25 cellular contexts compared by ENCODE assay signal in genomic region chr10:63474488-63474887, GRCh38. TPM values are rescaled to one million over a fixed set of nuclear protein-coding genes. Genes with fewer than 3 reads are reported as not detected.
DNase-seq lines count a peak whose midpoint lies in the region; ATAC-seq, FAIRE-seq and TF ChIP-seq lines count a peak whose summit lies in the region.
"Had no signal": no experiment of that assay in that cellular context is flagged by ENCODE, and none has a peak within 500 bp of the region (broad histone marks: within the 10 kb centered on the region; RNA-seq: fewer than 3 reads in every experiment).

No MANE protein-coding gene starts in this region.

- in situ Hi-C loops in HepG2 (cut with HindIII; ENCODE audit: extremely low pct_ligation_motif_present, low pct_unique_long_range_greater_than_20kb), result no loop called here
- in situ Hi-C loops in K562 (cut with MboI), result no loop called here

- CTCF ChIA-PET in HepG2 (lab: Yijun Ruan, JAX; ENCODE audit: low intra/inter-chr PET ratio, low total read pairs), result no interaction called here
- CTCF ChIA-PET in K562 (lab: Yijun Ruan, JAX; ENCODE audit: low intra/inter-chr PET ratio), result no interaction called here
- CTCF ChIA-PET in activated naive CD4-positive, alpha-beta T cell treated with anti-CD3 and anti-CD28 coated beads for 36 hours (lab: Charles Lee), result no interaction called here

- peaks cover 16% of the 10 kb centered on the region for H3K4me1 Mint-ChIP-seq in progenitor cell of endocrine pancreas (ENCODE audit: low read depth)
- peaks cover 23% of the 10 kb centered on the region for H3K4me1 Mint-ChIP-seq in activated naive CD4-positive, alpha-beta T cell treated with anti-CD3 and anti-CD28 coated beads for 36 hours (ENCODE audit: low read depth)

- no peak for TF ChIP-seq CTCF in HepG2 (CRISPR knock-in tag; IDR thresholded peaks at IDR 0.05)
- TF ChIP-seq CTCF in right lobe of liver (IDR thresholded peaks at IDR 0.05), result no peak
- no peak for TF ChIP-seq CTCF in K562 (IDR thresholded peaks at IDR 0.05 in 2 of 3, conservative IDR thresholded peaks at IDR 0.05 in 1 of 3; ENCODE audit: insufficient read depth in 2 of 3, low read depth in 1 of 3, low read length in 3 of 3)
- TF ChIP-seq CTCF in progenitor cell of endocrine pancreas (IDR thresholded peaks at IDR 0.05; ENCODE audit: unreplicated experiment), result no peak

- H3K27ac ChIP-seq in HepG2 (ENCODE audit: extremely low read length, insufficient read depth, low read length) (no peak overlapping the region), right lobe of liver (no peak overlapping the region), K562 (ENCODE audit: extremely low read depth, low read depth, low read length) (no peak overlapping the region), mesendoderm (ENCODE audit: low read depth, low read length) (no peak overlapping the region)
- H3K27ac ChIP-seq: 22Rv1; BLaER1 treated with 17β-estradiol and CSF1 and Interleukin-3, amounts not matched to agents 10 nM and 100 nM had no signal

- H2AK5ac ChIP-seq in mesendoderm (ENCODE audit: low read length), result no peak overlapping the region

- no peak overlapping the region for H2BK15ac ChIP-seq in mesendoderm (replicated peaks; ENCODE audit: low read depth)

- H3K79me1 ChIP-seq in mesendoderm (ENCODE audit: low read length), result peaks cover 2% of the 10 kb centered on the region

- H2BK120ac ChIP-seq in mesendoderm (ENCODE audit: low read depth, low read length), result no peak overlapping the region

- H4K20me1 ChIP-seq in HepG2 (ENCODE audit: insufficient read depth, low read length) (peaks cover 9% of the 10 kb centered on the region; the same call in 1 of the 2 replicates), K562 (replicated peaks; ENCODE audit: control insufficient read depth, insufficient read depth, low read length) (0 out of 2 replicates have a peak, but pooled peaks cover 3% of the 10 kb centered on the region)

- ATAC-seq in HepG2, result no peak
- no peak for ATAC-seq in right lobe of liver
- no peak for ATAC-seq in K562
- no peak for ATAC-seq in HG03108 (IDR thresholded peaks at IDR 0.05; ENCODE audit: unreplicated experiment)
- no peak for ATAC-seq in HG03432 (IDR thresholded peaks at IDR 0.05; ENCODE audit: unreplicated experiment)

- no peaks in the 10 kb centered on the region for H3K27me3 Mint-ChIP-seq in progenitor cell of endocrine pancreas
- H3K27me3 Mint-ChIP-seq in activated naive CD4-positive, alpha-beta T cell treated with anti-CD3 and anti-CD28 coated beads for 36 hours (ENCODE audit: low read depth), result no peaks in the 10 kb centered on the region
- H3K27me3 Mint-ChIP-seq: CD4-positive, alpha-beta T cell; CD8-positive, alpha-beta memory T cell had no signal

- no peak for TF ChIP-seq EP300 in HepG2 (IDR thresholded peaks at IDR 0.05; ENCODE audit: low read depth in 2 of 2, low read length in 2 of 2)
- no peak for TF ChIP-seq EP300 in HepG2 (CRISPR knock-in tag; IDR thresholded peaks at IDR 0.05; ENCODE audit: borderline replicate concordance)
- TF ChIP-seq EP300 in K562 (IDR thresholded peaks at IDR 0.05; ENCODE audit: low read length), result no peak

- TF ChIP-seq POLR2A in HepG2 (IDR thresholded peaks at IDR 0.05; ENCODE audit: insufficient read depth in 1 of 2, low read depth in 2 of 2, low read length in 2 of 2) (no peak), right lobe of liver (IDR thresholded peaks at IDR 0.05) (no peak), K562 (conservative IDR thresholded peaks at IDR 0.05) (no peak)

- no peak for TF ChIP-seq RAD21 in HepG2 (CRISPR knock-in tag; IDR thresholded peaks at IDR 0.05)
- TF ChIP-seq RAD21 in K562 (CRISPR knock-in tag; conservative IDR thresholded peaks at IDR 0.05 in 1 of 2, IDR thresholded peaks at IDR 0.05 in 1 of 2), result no peak

- H3K79me2 ChIP-seq in HepG2 (ENCODE audit: insufficient read depth, low read length), result peaks cover 76% of the 10 kb centered on the region
- peaks cover 55% of the 10 kb centered on the region for H3K79me2 ChIP-seq in K562 (ENCODE audit: control insufficient read depth, insufficient read depth, low read length)
- H3K79me2 ChIP-seq in mesendoderm (ENCODE audit: control insufficient read depth, insufficient read depth, low read length), result peaks cover 19% of the 10 kb centered on the region

- H3K27ac Mint-ChIP-seq in progenitor cell of endocrine pancreas, result peak overlapping the region; percentile 59
- no peak overlapping the region for H3K27ac Mint-ChIP-seq in activated naive CD4-positive, alpha-beta T cell treated with anti-CD3 and anti-CD28 coated beads for 36 hours
- H3K27ac Mint-ChIP-seq: CD14-positive monocyte; CD4-positive, alpha-beta T cell had no signal

- H3K9ac ChIP-seq in HepG2 (ENCODE audit: insufficient read depth, low read depth, low read length), result no peak overlapping the region
- H3K9ac ChIP-seq in K562 (ENCODE audit: insufficient read depth in 1 of 2, low read depth in 2 of 2, low read length in 2 of 2), result no peak overlapping the region
- no peak overlapping the region for H3K9ac ChIP-seq in mesendoderm (ENCODE audit: low read length)
- H3K9ac ChIP-seq: BLaER1 treated with 17β-estradiol and CSF1 and Interleukin-3, amounts not matched to agents 10 nM and 100 nM had no signal

- no peak overlapping the region for H2BK5ac ChIP-seq in mesendoderm (ENCODE audit: low read length)

- no peaks in the 10 kb centered on the region for H3K9me1 ChIP-seq in K562 (ENCODE audit: control insufficient read depth, insufficient read depth, low read length)

- no peak overlapping the region for H3K4me3 ChIP-seq in HepG2 (replicated peaks in 1 of 3; ENCODE audit: insufficient read depth in 1 of 3, low read depth in 2 of 3, low read length in 3 of 3)
- H3K4me3 ChIP-seq in right lobe of liver, result no peak overlapping the region
- no peak overlapping the region for H3K4me3 ChIP-seq in K562
- H3K4me3 ChIP-seq in mesendoderm (ENCODE audit: low read length), result no peak overlapping the region
- H3K4me3 ChIP-seq: BLaER1 treated with 17β-estradiol and CSF1 and Interleukin-3, amounts not matched to agents 10 nM and 100 nM had no signal

- no peak overlapping the region for H3K56ac ChIP-seq in mesendoderm (ENCODE audit: low read length)

- H3K9me3 ChIP-seq in HepG2 (ENCODE audit: low read length) (no peaks in the 10 kb centered on the region), right lobe of liver (no peaks in the 10 kb centered on the region), K562 (replicated peaks; ENCODE audit: control insufficient read depth, insufficient read depth, low read depth, low read length) (no peaks in the 10 kb centered on the region)
- H3K9me3 ChIP-seq: BE2C had no signal

- no peak overlapping the region for H4K5ac ChIP-seq in mesendoderm (ENCODE audit: low read length)

- H3K4me2 ChIP-seq in HepG2 (ENCODE audit: low read depth, low read length), result no peak overlapping the region
- H3K4me2 ChIP-seq in K562 (ENCODE audit: insufficient read depth, low read length), result no peak overlapping the region
- H3K4me2 ChIP-seq in mesendoderm (ENCODE audit: low read length), result no peak overlapping the region
- H3K4me2 ChIP-seq: BLaER1 treated with 17β-estradiol and CSF1 and Interleukin-3, amounts not matched to agents 10 nM and 100 nM had no signal

- H3K9me3 Mint-ChIP-seq in progenitor cell of endocrine pancreas (ENCODE audit: low read depth), result no peaks in the 10 kb centered on the region
- H3K9me3 Mint-ChIP-seq in activated naive CD4-positive, alpha-beta T cell treated with anti-CD3 and anti-CD28 coated beads for 36 hours, result no peaks in the 10 kb centered on the region
- H3K9me3 Mint-ChIP-seq: CD14-positive monocyte; CD4-positive, alpha-beta T cell had no signal

- peaks cover 2% of the 10 kb centered on the region for H3K36me3 Mint-ChIP-seq in progenitor cell of endocrine pancreas (ENCODE audit: insufficient read depth)
- peaks cover 3% of the 10 kb centered on the region for H3K36me3 Mint-ChIP-seq in activated naive CD4-positive, alpha-beta T cell treated with anti-CD3 and anti-CD28 coated beads for 36 hours (ENCODE audit: low read depth)
- H3K36me3 Mint-ChIP-seq: CD8-positive, alpha-beta memory T cell had no signal

- no peak overlapping the region for H3K4ac ChIP-seq in mesendoderm (ENCODE audit: low read depth, low read length)

- no peak overlapping the region for H4K8ac ChIP-seq in mesendoderm (ENCODE audit: low read depth, low read length)

- intact Hi-C loops in HepG2 (cut with micrococcal nuclease; ENCODE audit: unreplicated experiment) (no loop called here), right lobe of liver (cut with DNase I) (no loop called here), K562 (cut with micrococcal nuclease) (no loop called here)
- intact Hi-C loops in activated naive CD4-positive, alpha-beta T cell treated with anti-CD3 and anti-CD28 coated beads for 36 hours (cut with micrococcal nuclease), result no loop called here

- H3K27me3 ChIP-seq in HepG2 (ENCODE audit: control insufficient read depth in 1 of 2, insufficient read depth in 2 of 2, low read length in 2 of 2), result no peaks in the 10 kb centered on the region
- H3K27me3 ChIP-seq in right lobe of liver, result no peaks in the 10 kb centered on the region
- H3K27me3 ChIP-seq in K562 (ENCODE audit: control insufficient read depth in 2 of 2, insufficient read depth in 2 of 2, low read length in 2 of 2), result no peaks in the 10 kb centered on the region
- no peaks in the 10 kb centered on the region for H3K27me3 ChIP-seq in mesendoderm (ENCODE audit: insufficient read depth, low read length, poor library complexity)
- H3K27me3 ChIP-seq: BE2C had no signal

- H3K18ac ChIP-seq in mesendoderm (ENCODE audit: low read length), result peak overlapping the region; percentile 1

- no peak overlapping the region for H3K23ac ChIP-seq in mesendoderm (ENCODE audit: low read length)

- H3K4me1 ChIP-seq in HepG2 (ENCODE audit: insufficient read depth, low read length), result peaks cover 31% of the 10 kb centered on the region
- no peaks in the 10 kb centered on the region for H3K4me1 ChIP-seq in right lobe of liver
- peaks cover 0 to 4% of the 10 kb centered on the region in 2 experiments; a peak in 2 of 5 replicates for H3K4me1 ChIP-seq in K562 (replicated peaks in 1 of 2; ENCODE audit: control insufficient read depth in 2 of 2, insufficient read depth in 2 of 2, low read length in 2 of 2)
- H3K4me1 ChIP-seq in mesendoderm (ENCODE audit: control insufficient read depth, low read depth, low read length), result peaks cover 5% of the 10 kb centered on the region
- H3K4me1 ChIP-seq: BE2C had no signal

- BruUV-seq in HepG2 (replicated peaks; lab: Mats Ljungman, UMichigan), result no TSS peak
- BruUV-seq in K562 (replicated peaks; lab: Mats Ljungman, UMichigan), result no TSS peak

- H3K36me3 ChIP-seq in HepG2 (replicated peaks in 1 of 2; ENCODE audit: control insufficient read depth in 1 of 2, insufficient read depth in 2 of 2, low read length in 2 of 2), result no peaks in the 10 kb centered on the region
- H3K36me3 ChIP-seq in right lobe of liver, result no peaks in the 10 kb centered on the region
- no peaks in the 10 kb centered on the region for H3K36me3 ChIP-seq in K562 (ENCODE audit: control insufficient read depth, insufficient read depth, low read length)
- H3K36me3 ChIP-seq in mesendoderm (ENCODE audit: control insufficient read depth, insufficient read depth, low read length), result no peaks in the 10 kb centered on the region
- H3K36me3 ChIP-seq: BE2C had no signal

- 94% methylated on average over 8 of the region's 8 CpGs for WGBS in HepG2 (ENCODE audit: low lambda C conversion rate)
- 65% methylated on average over 2 of the region's 8 CpGs for WGBS in right lobe of liver (ENCODE audit: insufficient coverage, low coverage, low lambda C conversion rate, missing lambda C conversion rate)
- 84% methylated on average over 8 of the region's 8 CpGs for WGBS in K562 (ENCODE audit: insufficient coverage, low coverage, missing lambda C conversion rate)
- no CpG with 5 or more reads among the region's 8 CpGs for WGBS in mesendoderm (ENCODE audit: extremely low coverage, insufficient coverage, low lambda C conversion rate)

- H3K4me3 Mint-ChIP-seq in progenitor cell of endocrine pancreas (ENCODE audit: low read depth), result no peak overlapping the region
- no peak overlapping the region for H3K4me3 Mint-ChIP-seq in activated naive CD4-positive, alpha-beta T cell treated with anti-CD3 and anti-CD28 coated beads for 36 hours
- H3K4me3 Mint-ChIP-seq: CD14-positive monocyte; CD4-positive, alpha-beta T cell; CD8-positive, alpha-beta memory T cell had no signal

- FAIRE-seq in HepG2 (lab: Jason Lieb, UNC), result no peak
- FAIRE-seq in K562 (lab: Jason Lieb, UNC), result no peak
- FAIRE-seq: A204.1, D721Med, GM12891, GM18507 had no signal

- no peak for DNase-seq in HepG2 (ENCODE audit: low spot score)
- DNase-seq in right lobe of liver, result no peak
- DNase-seq in K562 (ENCODE audit: extremely low read depth in 1 of 4, low spot score in 3 of 4), result no peak
- DNase-seq in mesendoderm, result no peak
- DNase-seq in progenitor cell of endocrine pancreas (ENCODE audit: low spot score, unreplicated experiment), result no peak
- DNase-seq in activated naive CD4-positive, alpha-beta T cell treated with anti-CD3 and anti-CD28 coated beads for 36 hours, result no peak
- DNase-seq: ACHN; AML-193; BE2C; CD4-positive, alpha-beta T cell; CD8-positive, alpha-beta memory T cell; DMS 273 treated with DMSO at 0.1 percent for 48 hours; GF-D8; GOT3; H7; HCEC 1CT had no signal

- no peak overlapping the region for H2AFZ ChIP-seq in HepG2 (ENCODE audit: low read length)
- no peak overlapping the region for H2AFZ ChIP-seq in K562 (ENCODE audit: low read depth, low read length)

- POLR2A ChIA-PET in HepG2 (lab: Yijun Ruan, JAX) (no interaction called here), K562 (lab: Yijun Ruan, JAX) (no interaction called here)

RNA-seq across cellular contexts. Expression of gene JMJD1C, which starts 8.7 kb away (rescaled TPM):
- total RNA-seq in HepG2 (2016; rRNA removed; fragmentation: Illumina TruSeq; extraction: Trizol) (42.7 and 51.4 TPM in 2 replicates), right lobe of liver (10 to 100 TPM; 29.6 to 53.3 (median 38.2) TPM), K562 (2014; rRNA removed) (33.3 and 39.7 TPM in 2 replicates), K562 (2014; rRNA removed; fragmentation: Illumina TruSeq; extraction: Trizol) (68.0 and 79.3 TPM in 2 replicates), K562 (2015; rRNA removed; fragmentation: Illumina TruSeq; extraction: Trizol) (57.4 and 58.8 TPM in 2 replicates), K562 (2021) (46.0 and 47.2 TPM in 2 replicates), progenitor cell of endocrine pancreas (117 and 121 TPM in 2 replicates)
- 10.6 and 12.0 TPM in 2 replicates for total RNA-seq in HepG2 (2016; cell fraction: cytosol; rRNA removed; fragmentation: Illumina TruSeq; extraction: Trizol; ENCODE audit: low read depth)
- total RNA-seq in HepG2 (2016; cell fraction: insoluble cytoplasmic fraction; rRNA removed; fragmentation: Illumina TruSeq; extraction: Trizol), result 38.0 and 48.1 TPM in 2 replicates
- 16.5 and 17.1 TPM in 2 replicates for total RNA-seq in HepG2 (2016; cell fraction: membrane; rRNA removed; fragmentation: Illumina TruSeq; extraction: Trizol)
- total RNA-seq in HepG2 (2016; cell fraction: nucleus; rRNA removed; fragmentation: Illumina TruSeq; extraction: Trizol), result 121 and 123 TPM in 2 replicates
- polyA plus RNA-seq in HepG2 (2011; rRNA removed) (34.9 and 42.3 TPM in 2 replicates), K562 (2011; rRNA removed) (49.3 and 51.1 TPM in 2 replicates), K562 (2014; fragmentation: Illumina TruSeq; extraction: Trizol) (48.1 and 49.3 TPM in 2 replicates), K562 (2014; fragmentation: Nextera tagmentation; extraction: Ambion mirVana) (10 to 100 TPM; 25.3 to 38.5 TPM), K562 (2014; rRNA removed) (32.3 and 36.1 TPM in 2 replicates)
- polyA plus RNA-seq in HepG2 (2011; cell fraction: cytosol; rRNA removed), result 15.7 and 25.3 TPM in 2 replicates
- polyA plus RNA-seq in HepG2 (2011; cell fraction: nucleus; rRNA removed), result 46.2 and 51.3 TPM in 2 replicates
- polyA plus RNA-seq in HepG2 (2012), result 44.1 and 47.8 TPM in 2 replicates
- 0.93 and 1.1 TPM in 2 replicates for polyA plus RNA-seq in HepG2 (2016; cell fraction: cytosol; fragmentation: Illumina TruSeq; extraction: Trizol; ENCODE audit: low read depth)
- 22.2 and 27.2 TPM in 2 replicates for polyA plus RNA-seq in HepG2 (2016; cell fraction: insoluble cytoplasmic fraction; fragmentation: Illumina TruSeq; extraction: Trizol; ENCODE audit: low read depth)
- polyA plus RNA-seq in HepG2 (2016; cell fraction: membrane; fragmentation: Illumina TruSeq; extraction: Trizol; ENCODE audit: low read depth), result 2.7 and 3.3 TPM in 2 replicates
- 68.6 and 81.1 TPM in 2 replicates for polyA plus RNA-seq in HepG2 (2016; cell fraction: nucleus; fragmentation: Illumina TruSeq; extraction: Trizol; ENCODE audit: insufficient read depth, low read depth)
- polyA minus RNA-seq in HepG2 (2011; rRNA and poly(A)+ RNA removed; ENCODE audit: low replicate concordance), result 45.1 and 116 TPM in 2 replicates
- 51.2 and 58.4 TPM in 2 replicates for polyA minus RNA-seq in HepG2 (2011; cell fraction: cytosol; rRNA and poly(A)+ RNA removed)
- polyA minus RNA-seq in HepG2 (2011; cell fraction: nucleus; rRNA and poly(A)+ RNA removed), result 378 and 386 TPM in 2 replicates
- 158 and 301 TPM in 2 replicates for total RNA-seq in K562 (2011; cell fraction: chromatin; rRNA removed; ENCODE audit: low replicate concordance)
- total RNA-seq in K562 (2011; cell fraction: nucleolus; rRNA removed), result 93.6 and 118 TPM in 2 replicates
- total RNA-seq in K562 (2011; cell fraction: nucleoplasm; rRNA removed), result 154 and 227 TPM in 2 replicates
- 12.9 and 24.3 TPM in 2 replicates for polyA plus RNA-seq in K562 (2011; cell fraction: cytosol; rRNA removed)
- polyA plus RNA-seq in K562 (2011; cell fraction: nucleus; rRNA removed), result 53.4 and 73.5 TPM in 2 replicates
- polyA plus RNA-seq in K562 (2012), result 26.3 and 30.7 TPM in 2 replicates
- polyA minus RNA-seq in K562 (2011; rRNA and poly(A)+ RNA removed), result 164 and 189 TPM in 2 replicates
- polyA minus RNA-seq in K562 (2011; cell fraction: cytosol; rRNA and poly(A)+ RNA removed), result 36.8 and 39.6 TPM in 2 replicates
- 86.6 and 187 TPM in 2 replicates for polyA minus RNA-seq in K562 (2011; cell fraction: nucleus; rRNA and poly(A)+ RNA removed)
- polyA plus RNA-seq in mesendoderm (2013, experiment 1 of 2), result 65.5 TPM
- polyA plus RNA-seq in mesendoderm (2013, experiment 2 of 2), result 68.5 TPM
- total RNA-seq in activated naive CD4-positive, alpha-beta T cell treated with anti-CD3 and anti-CD28 coated beads for 36 hours, result 10 to 100 TPM; 54.1 to 56.6 TPM

RNA-seq across cellular contexts. Expression of gene REEP3, which starts 46.7 kb away (rescaled TPM):
- total RNA-seq in HepG2 (2016; rRNA removed; fragmentation: Illumina TruSeq; extraction: Trizol) (29.1 and 31.4 TPM in 2 replicates), right lobe of liver (10 to 100 TPM; 21.1 to 38.8 (median 28.0) TPM), K562 (2014; rRNA removed) (6.4 TPM in 2 replicates), K562 (2014; rRNA removed; fragmentation: Illumina TruSeq; extraction: Trizol) (10.2 and 12.6 TPM in 2 replicates), K562 (2015; rRNA removed; fragmentation: Illumina TruSeq; extraction: Trizol) (10.8 and 12.4 TPM in 2 replicates), K562 (2021) (10.3 and 10.6 TPM in 2 replicates), progenitor cell of endocrine pancreas (33.2 and 34.0 TPM in 2 replicates)
- total RNA-seq in HepG2 (2016; cell fraction: cytosol; rRNA removed; fragmentation: Illumina TruSeq; extraction: Trizol; ENCODE audit: low read depth), result 23.6 and 27.7 TPM in 2 replicates
- 27.1 and 27.9 TPM in 2 replicates for total RNA-seq in HepG2 (2016; cell fraction: insoluble cytoplasmic fraction; rRNA removed; fragmentation: Illumina TruSeq; extraction: Trizol)
- 34.9 and 39.7 TPM in 2 replicates for total RNA-seq in HepG2 (2016; cell fraction: membrane; rRNA removed; fragmentation: Illumina TruSeq; extraction: Trizol)
- total RNA-seq in HepG2 (2016; cell fraction: nucleus; rRNA removed; fragmentation: Illumina TruSeq; extraction: Trizol), result 13.9 and 19.8 TPM in 2 replicates
- polyA plus RNA-seq in HepG2 (2011; rRNA removed) (5.3 and 7.1 TPM in 2 replicates), K562 (2011; rRNA removed) (6.1 and 9.2 TPM in 2 replicates), K562 (2014; fragmentation: Illumina TruSeq; extraction: Trizol) (9.2 and 13.4 TPM in 2 replicates), K562 (2014; fragmentation: Nextera tagmentation; extraction: Ambion mirVana) (1 to 10 TPM; 3.4 to 6.6 TPM), K562 (2014; rRNA removed) (4.6 and 5.2 TPM in 2 replicates)
- polyA plus RNA-seq in HepG2 (2011; cell fraction: cytosol; rRNA removed), result 5.4 and 8.4 TPM in 2 replicates
- 2.7 and 4.4 TPM in 2 replicates for polyA plus RNA-seq in HepG2 (2011; cell fraction: nucleus; rRNA removed)
- polyA plus RNA-seq in HepG2 (2012), result 8.7 and 10.0 TPM in 2 replicates
- 45.4 and 52.0 TPM in 2 replicates for polyA plus RNA-seq in HepG2 (2016; cell fraction: cytosol; fragmentation: Illumina TruSeq; extraction: Trizol; ENCODE audit: low read depth)
- polyA plus RNA-seq in HepG2 (2016; cell fraction: insoluble cytoplasmic fraction; fragmentation: Illumina TruSeq; extraction: Trizol; ENCODE audit: low read depth), result 20.1 and 20.9 TPM in 2 replicates
- 31.9 and 38.5 TPM in 2 replicates for polyA plus RNA-seq in HepG2 (2016; cell fraction: membrane; fragmentation: Illumina TruSeq; extraction: Trizol; ENCODE audit: low read depth)
- 25.8 and 29.3 TPM in 2 replicates for polyA plus RNA-seq in HepG2 (2016; cell fraction: nucleus; fragmentation: Illumina TruSeq; extraction: Trizol; ENCODE audit: insufficient read depth, low read depth)
- 2.4 and 4.6 TPM in 2 replicates for polyA minus RNA-seq in HepG2 (2011; rRNA and poly(A)+ RNA removed; ENCODE audit: low replicate concordance)
- polyA minus RNA-seq in HepG2 (2011; cell fraction: cytosol; rRNA and poly(A)+ RNA removed), result 9.3 and 9.6 TPM in 2 replicates
- polyA minus RNA-seq in HepG2 (2011; cell fraction: nucleus; rRNA and poly(A)+ RNA removed), result 6.3 and 7.8 TPM in 2 replicates
- 3.8 and 11.4 TPM in 2 replicates for total RNA-seq in K562 (2011; cell fraction: chromatin; rRNA removed; ENCODE audit: low replicate concordance)
- total RNA-seq in K562 (2011; cell fraction: nucleolus; rRNA removed), result 3.5 and 4.1 TPM in 2 replicates
- total RNA-seq in K562 (2011; cell fraction: nucleoplasm; rRNA removed), result 9.5 and 18.6 TPM in 2 replicates
- 2.7 and 4.5 TPM in 2 replicates for polyA plus RNA-seq in K562 (2011; cell fraction: cytosol; rRNA removed)
- 1.7 and 2.4 TPM in 2 replicates for polyA plus RNA-seq in K562 (2011; cell fraction: nucleus; rRNA removed)
- polyA plus RNA-seq in K562 (2012), result 4.1 and 5.4 TPM in 2 replicates
- polyA minus RNA-seq in K562 (2011; rRNA and poly(A)+ RNA removed), result 8.9 and 10.7 TPM in 2 replicates
- 5.2 and 6.8 TPM in 2 replicates for polyA minus RNA-seq in K562 (2011; cell fraction: cytosol; rRNA and poly(A)+ RNA removed)
- 2.8 and 4.2 TPM in 2 replicates for polyA minus RNA-seq in K562 (2011; cell fraction: nucleus; rRNA and poly(A)+ RNA removed)
- polyA plus RNA-seq in mesendoderm (2013, experiment 1 of 2), result 15.0 TPM
- polyA plus RNA-seq in mesendoderm (2013, experiment 2 of 2), result 15.6 TPM
- total RNA-seq in activated naive CD4-positive, alpha-beta T cell treated with anti-CD3 and anti-CD28 coated beads for 36 hours, result 10 to 100 TPM; 11.2 to 11.9 TPM

Comparison
In these comparisons a context has a peak if more than half of its experiments do, and no peak if none do; other contexts are left out.
1. Of the 241 proteins assayed by ChIP-seq in both HepG2 and K562: peak only in HepG2: none; only in K562: none; in both: CEBPB and CEBPG; in neither: 239.